Comparison of ENCODE assay signal across 20 cellular contexts in genomic region chr1:209871006-209871405, GRCh38.
"Had no signal": no experiment of that assay in that cellular context is flagged by ENCODE, and none has a peak within 500 bp of the region (broad histone marks: within the 10 kb centered on the region; RNA-seq: fewer than 3 reads in every experiment).

No MANE protein-coding gene starts in this region.

- H3K36me3 ChIP-seq: brain microvascular endothelial cell, esophagus muscularis mucosa, neutrophil, pancreas, spleen had no signal

- ATAC-seq: activated CD8-positive, alpha-beta T cell treated with anti-CD3 and anti-CD28 coated beads, Interleukin-2, amount 10 ng/mL, durations not matched to agents 7 days and 5 days; activated T-cell treated with anti-CD3 and anti-CD28 coated beads, Interleukin-2, amount 50 U/mL, for 4 hours; left ventricle myocardium superior; naive thymus-derived CD8-positive, alpha-beta T cell; pancreas; stimulated activated memory B cell treated with anti-CD40 and anti-IgM and Interleukin-4, amounts not matched to agents 10 μg/mL and 1 μg/mL and 100 μg/mL, for 72 hours had no signal

- H3K27me3 ChIP-seq: brain microvascular endothelial cell, esophagus muscularis mucosa, pancreas had no signal

- H3K4me1 ChIP-seq: esophagus muscularis mucosa, pancreas, spleen had no signal

- H3K4me1 Mint-ChIP-seq: activated CD4-positive, alpha-beta T cell treated with anti-CD3 and anti-CD28 coated beads, Interleukin-2, amount 10 ng/mL, durations not matched to agents 7 days and 5 days; immature natural killer cell; naive thymus-derived CD8-positive, alpha-beta T cell; stimulated activated memory B cell treated with anti-CD40 and anti-IgM and Interleukin-4, amounts not matched to agents 10 μg/mL and 1 μg/mL and 100 μg/mL, for 72 hours had no signal

- H3K9me3 Mint-ChIP-seq: activated CD4-positive, alpha-beta T cell treated with anti-CD3 and anti-CD28 coated beads, Interleukin-2, amount 10 ng/mL, durations not matched to agents 7 days and 5 days had no signal

- H3K9me3 ChIP-seq: esophagus muscularis mucosa, neutrophil, pancreas had no signal

- H3K27ac ChIP-seq: brain microvascular endothelial cell, esophagus muscularis mucosa, neutrophil, pancreas, spleen had no signal

- H3K4me3 ChIP-seq: esophagus muscularis mucosa, pancreas, spleen had no signal

- H3K4me3 Mint-ChIP-seq: activated CD4-positive, alpha-beta T cell treated with anti-CD3 and anti-CD28 coated beads, Interleukin-2, amount 10 ng/mL, durations not matched to agents 7 days and 5 days; activated CD8-positive, alpha-beta T cell treated with anti-CD3 and anti-CD28 coated beads, Interleukin-2, amount 10 ng/mL, durations not matched to agents 7 days and 5 days; activated naive CD4-positive, alpha-beta T cell treated with anti-CD3 and anti-CD28 coated beads for 36 hours; activated T-cell treated with anti-CD3 and anti-CD28 coated beads, Interleukin-2, amount 50 U/mL, for 4 hours; dendritic cell treated with granulocyte-macrophage colony-stimulating factor and Interleukin-4, amounts not matched to agents 40 ng/mL and 50 ng/mL, for 4 days; immature natural killer cell; naive thymus-derived CD8-positive, alpha-beta T cell; stimulated activated memory B cell treated with anti-CD40 and anti-IgM and Interleukin-4, amounts not matched to agents 10 μg/mL and 1 μg/mL and 100 μg/mL, for 72 hours had no signal

- H3K27ac Mint-ChIP-seq: activated CD4-positive, alpha-beta T cell treated with anti-CD3 and anti-CD28 coated beads, Interleukin-2, amount 10 ng/mL, durations not matched to agents 7 days and 5 days; activated CD8-positive, alpha-beta T cell treated with anti-CD3 and anti-CD28 coated beads, Interleukin-2, amount 10 ng/mL, durations not matched to agents 7 days and 5 days; activated naive CD4-positive, alpha-beta T cell treated with anti-CD3 and anti-CD28 coated beads for 36 hours; dendritic cell treated with granulocyte-macrophage colony-stimulating factor and Interleukin-4, amounts not matched to agents 40 ng/mL and 50 ng/mL, for 4 days; immature natural killer cell; naive thymus-derived CD8-positive, alpha-beta T cell; stimulated activated memory B cell treated with anti-CD40 and anti-IgM and Interleukin-4, amounts not matched to agents 10 μg/mL and 1 μg/mL and 100 μg/mL, for 72 hours had no signal

- H3K36me3 Mint-ChIP-seq: immature natural killer cell; stimulated activated memory B cell treated with anti-CD40 and anti-IgM and Interleukin-4, amounts not matched to agents 10 μg/mL and 1 μg/mL and 100 μg/mL, for 72 hours had no signal

- DNase-seq: activated CD4-positive, alpha-beta T cell treated with anti-CD3 and anti-CD28 coated beads, Interleukin-2, amount 10 ng/mL, durations not matched to agents 7 days and 5 days; activated CD8-positive, alpha-beta T cell treated with anti-CD3 and anti-CD28 coated beads, Interleukin-2, amount 10 ng/mL, durations not matched to agents 7 days and 5 days; activated naive CD4-positive, alpha-beta T cell treated with anti-CD3 and anti-CD28 coated beads for 36 hours; activated T-cell treated with anti-CD3 and anti-CD28 coated beads, Interleukin-2, amount 50 U/mL, for 4 hours; anterior cingulate cortex; brain microvascular endothelial cell; effector memory CD4-positive, alpha-beta T cell; immature natural killer cell; left ventricle myocardium superior; mesenchymal stem cell; naive thymus-derived CD8-positive, alpha-beta T cell; pancreas; spleen; stimulated activated CD4-positive, alpha-beta T cell treated with anti-CD3 and anti-CD28 coated beads, Interleukin-4, amount 100 ng/mL, for 4 hours; T-helper 1 cell; T-helper 9 cell had no signal
